19 cellular contexts compared by ENCODE assay signal in genomic region chr4:149265645-149266044, GRCh38.
DNase-seq lines count a peak whose midpoint lies in the region; ATAC-seq, FAIRE-seq and TF ChIP-seq lines count a peak whose summit lies in the region.
"Had no signal": no experiment of that assay in that cellular context is flagged by ENCODE, and none has a peak within 500 bp of the region (broad histone marks: within the 10 kb centered on the region; RNA-seq: fewer than 3 reads in every experiment).

No MANE protein-coding gene starts in this region.

- H4K91ac ChIP-seq in IMR-90 (ENCODE audit: insufficient read depth, low read depth, low read length), result no peak overlapping the region

- ATAC-seq in HepG2 (no peak), right lobe of liver (no peak), IMR-90 (ENCODE audit: low read depth) (no peak)
- ATAC-seq: CD8-positive, alpha-beta T cell had no signal

- no peak overlapping the region for H2BK5ac ChIP-seq in IMR-90 (ENCODE audit: low read depth, low read length, poor library complexity, severe bottlenecking)

- no peak overlapping the region for H3K14ac ChIP-seq in IMR-90 (replicated peaks; ENCODE audit: low read depth, low read length)

- H2AK9ac ChIP-seq in IMR-90 (replicated peaks; ENCODE audit: low read depth, low read length, poor library complexity), result no peak overlapping the region

- in situ Hi-C loops in HepG2 (cut with HindIII; ENCODE audit: extremely low pct_ligation_motif_present, low pct_unique_long_range_greater_than_20kb) (loop anchor here (10.0 to 25.0 kb wide), 2 partner anchors 278 to 1281 kb away; no protein-coding TSS in a partner anchor), IMR-90 (cut with MboI; ENCODE audit: low sequenced_read_pairs) (loop anchor here (10.0 kb wide), 1 partner anchor 271 kb away; no protein-coding TSS in a partner anchor)

- intact Hi-C loops in HepG2 (cut with micrococcal nuclease; ENCODE audit: unreplicated experiment), result no loop called here
- intact Hi-C loops in right lobe of liver (cut with DNase I), result no loop called here
- intact Hi-C loops in IMR-90 (cut with micrococcal nuclease), result loop anchor here (2.0 to 10.0 kb wide), 4 partner anchors 491 to 1331 kb away; no protein-coding TSS in a partner anchor

- no peaks in the 10 kb centered on the region for H3K9me3 ChIP-seq in HepG2 (ENCODE audit: low read length)
- no peaks in the 10 kb centered on the region for H3K9me3 ChIP-seq in right lobe of liver
- H3K9me3 ChIP-seq in IMR-90 (ENCODE audit: control insufficient read depth, insufficient read depth, low read length), result no peaks in the 10 kb centered on the region
- H3K9me3 ChIP-seq: BLaER1 treated with 17β-estradiol and CSF1 and Interleukin-3, amounts not matched to agents 10 nM and 100 nM; Caco-2 had no signal

- DNase-seq in HepG2 (ENCODE audit: low spot score) (no peak), right lobe of liver (no peak), IMR-90 (no peak), iPS-NIHi7 (ENCODE audit: extremely low spot score) (no peak), activated gamma-delta T cell (lab: John Stamatoyannopoulos, UW) (no peak)
- DNase-seq: AML-193; Caco-2; Calu3; CD4-positive, alpha-beta T cell; CD8-positive, alpha-beta T cell; DMS79 treated with DMSO at 0.1 percent for 48 hours; GF-D8 had no signal

- H3K23ac ChIP-seq in IMR-90 (ENCODE audit: low read depth, low read length), result no peak overlapping the region

- no peak overlapping the region for H2BK15ac ChIP-seq in IMR-90 (ENCODE audit: low read depth, low read length)

- no peak overlapping the region for H3K18ac ChIP-seq in IMR-90 (ENCODE audit: low read depth, low read length)

- no peak overlapping the region for H3K27ac ChIP-seq in HepG2 (ENCODE audit: extremely low read length, insufficient read depth, low read length)
- H3K27ac ChIP-seq in right lobe of liver, result no peak overlapping the region
- H3K27ac ChIP-seq in IMR-90 (ENCODE audit: insufficient read depth, low read length), result no peak overlapping the region
- H3K27ac ChIP-seq in temporal lobe (ENCODE audit: low read depth, low read length), result peak overlapping the region; percentile 14
- H3K27ac ChIP-seq: 22Rv1; BLaER1 treated with 17β-estradiol and CSF1 and Interleukin-3, amounts not matched to agents 10 nM and 100 nM; C4-2B had no signal

- H3K36me3 ChIP-seq in HepG2 (replicated peaks in 1 of 2; ENCODE audit: control insufficient read depth in 1 of 2, insufficient read depth in 2 of 2, low read length in 2 of 2) (no peaks in the 10 kb centered on the region), right lobe of liver (no peaks in the 10 kb centered on the region), IMR-90 (ENCODE audit: control insufficient read depth, insufficient read depth, low read length) (no peaks in the 10 kb centered on the region)
- H3K36me3 ChIP-seq: BLaER1 treated with 17β-estradiol and CSF1 and Interleukin-3, amounts not matched to agents 10 nM and 100 nM had no signal

- no peaks in the 10 kb centered on the region for H3K4me1 ChIP-seq in HepG2 (ENCODE audit: insufficient read depth, low read length)
- no peaks in the 10 kb centered on the region for H3K4me1 ChIP-seq in right lobe of liver
- no peaks in the 10 kb centered on the region for H3K4me1 ChIP-seq in IMR-90 (ENCODE audit: control insufficient read depth, insufficient read depth, low read length)
- H3K4me1 ChIP-seq: BLaER1 treated with 17β-estradiol and CSF1 and Interleukin-3, amounts not matched to agents 10 nM and 100 nM; Caco-2 had no signal

- POLR2A ChIA-PET in HepG2 (lab: Yijun Ruan, JAX) (no interaction called here), IMR-90 (lab: Charles Lee; ENCODE audit: unreplicated experiment) (no interaction called here)

- no peak for FAIRE-seq in HepG2 (lab: Jason Lieb, UNC)
- FAIRE-seq: D721Med, G401.6, GM12891 had no signal

- H2BK20ac ChIP-seq in IMR-90 (ENCODE audit: low read depth, low read length), result no peak overlapping the region

- BruUV-seq in HepG2 (replicated peaks; lab: Mats Ljungman, UMichigan) (no TSS peak), IMR-90 (replicated peaks; lab: Mats Ljungman, UMichigan) (no TSS peak)

- TF ChIP-seq POLR2A in HepG2 (IDR thresholded peaks at IDR 0.05; ENCODE audit: insufficient read depth in 1 of 2, low read depth in 2 of 2, low read length in 2 of 2), result no peak
- no peak for TF ChIP-seq POLR2A in right lobe of liver (IDR thresholded peaks at IDR 0.05)
- no peak for TF ChIP-seq POLR2A in IMR-90 (IDR thresholded peaks at IDR 0.05; ENCODE audit: low read depth, low read length)

- TF ChIP-seq RAD21 in HepG2 (CRISPR knock-in tag; IDR thresholded peaks at IDR 0.05) (no peak), IMR-90 (IDR thresholded peaks at IDR 0.05; ENCODE audit: low read length) (no peak)

- dilution Hi-C loops in IMR-90 (cut with HindIII; ENCODE audit: low sequenced_read_pairs, unreplicated experiment), result no loop called here

- H4K20me1 ChIP-seq in HepG2 (ENCODE audit: insufficient read depth, low read length) (no peaks in the 10 kb centered on the region), IMR-90 (ENCODE audit: insufficient read depth, low read length) (no peaks in the 10 kb centered on the region)
- H4K20me1 ChIP-seq: BLaER1 treated with 17β-estradiol and CSF1 and Interleukin-3, amounts not matched to agents 10 nM and 100 nM had no signal

- H3K9me1 ChIP-seq in IMR-90 (ENCODE audit: insufficient read depth, low read length), result no peaks in the 10 kb centered on the region

- no peaks in the 10 kb centered on the region for H3K27me3 ChIP-seq in HepG2 (ENCODE audit: control insufficient read depth in 1 of 2, insufficient read depth in 2 of 2, low read length in 2 of 2)
- no peaks in the 10 kb centered on the region for H3K27me3 ChIP-seq in right lobe of liver
- no peaks in the 10 kb centered on the region for H3K27me3 ChIP-seq in IMR-90 (ENCODE audit: control insufficient read depth, insufficient read depth, low read length)
- H3K27me3 ChIP-seq: BLaER1 treated with 17β-estradiol and CSF1 and Interleukin-3, amounts not matched to agents 10 nM and 100 nM had no signal

- no peak overlapping the region for H4K5ac ChIP-seq in IMR-90 (ENCODE audit: low read depth, low read length)

- no peak overlapping the region for H3K4ac ChIP-seq in IMR-90 (ENCODE audit: low read depth, low read length)

- TF ChIP-seq CTCF in HepG2 (CRISPR knock-in tag; IDR thresholded peaks at IDR 0.05), result no peak
- TF ChIP-seq CTCF in right lobe of liver (IDR thresholded peaks at IDR 0.05), result no peak
- TF ChIP-seq CTCF in IMR-90 (conservative IDR thresholded peaks at IDR 0.05; ENCODE audit: low read depth, low read length), result no peak

- no peak overlapping the region for H4K8ac ChIP-seq in IMR-90 (ENCODE audit: low read depth in 2 of 2, low read length in 2 of 2)

- TF ChIP-seq EP300 in HepG2 (IDR thresholded peaks at IDR 0.05; ENCODE audit: low read depth in 2 of 2, low read length in 2 of 2) (no peak), HepG2 (CRISPR knock-in tag; IDR thresholded peaks at IDR 0.05; ENCODE audit: borderline replicate concordance) (no peak)

- H3K79me2 ChIP-seq in HepG2 (ENCODE audit: insufficient read depth, low read length), result no peaks in the 10 kb centered on the region

- no peak overlapping the region for H2BK120ac ChIP-seq in IMR-90 (ENCODE audit: low read depth, low read length)

- H2AFZ ChIP-seq in HepG2 (ENCODE audit: low read length) (no peak overlapping the region), IMR-90 (replicated peaks; ENCODE audit: low read length, poor library complexity) (no peak overlapping the region)

- H3K4me3 ChIP-seq in HepG2 (replicated peaks in 1 of 3; ENCODE audit: insufficient read depth in 1 of 3, low read depth in 2 of 3, low read length in 3 of 3) (no peak overlapping the region), right lobe of liver (no peak overlapping the region), IMR-90 (ENCODE audit: insufficient read depth, low read depth, low read length) (no peak overlapping the region)
- H3K4me3 ChIP-seq: BLaER1 treated with 17β-estradiol and CSF1 and Interleukin-3, amounts not matched to agents 10 nM and 100 nM had no signal

- WGBS in HepG2 (ENCODE audit: low lambda C conversion rate), result 3% methylated on average over 3 of the region's 3 CpGs
- WGBS in right lobe of liver (ENCODE audit: insufficient coverage, low coverage, low lambda C conversion rate, missing lambda C conversion rate), result 75% methylated on average over 3 of the region's 3 CpGs
- WGBS in IMR-90 (ENCODE audit: extremely low coverage in 2 of 2, insufficient read length in 1 of 2), 2 experiments, result no CpG with 5 or more reads among the region's 3 CpGs

- no peak overlapping the region for H3K56ac ChIP-seq in IMR-90 (ENCODE audit: extremely low read depth, insufficient read depth, low read length)

- CTCF ChIA-PET in HepG2 (lab: Yijun Ruan, JAX; ENCODE audit: low intra/inter-chr PET ratio, low total read pairs), result no interaction called here
- CTCF ChIA-PET in IMR-90 (lab: Yijun Ruan, JAX), result no interaction called here

- H3K9ac ChIP-seq in HepG2 (ENCODE audit: insufficient read depth, low read depth, low read length), result no peak overlapping the region
- H3K9ac ChIP-seq in IMR-90 (ENCODE audit: low read depth, low read length), result no peak overlapping the region
- H3K9ac ChIP-seq: BLaER1 treated with 17β-estradiol and CSF1 and Interleukin-3, amounts not matched to agents 10 nM and 100 nM had no signal

- H2AK5ac ChIP-seq in IMR-90 (ENCODE audit: low read depth, low read length), result no peak overlapping the region

- H3K4me2 ChIP-seq in HepG2 (ENCODE audit: low read depth, low read length) (no peak overlapping the region), IMR-90 (ENCODE audit: low read depth, low read length) (no peak overlapping the region)
- H3K4me2 ChIP-seq: BLaER1 treated with 17β-estradiol and CSF1 and Interleukin-3, amounts not matched to agents 10 nM and 100 nM had no signal

- no peaks in the 10 kb centered on the region for H3K79me1 ChIP-seq in IMR-90 (ENCODE audit: low read depth in 1 of 2, low read length in 2 of 2)

TF ChIP-seq in HepG2, 621 proteins besides CTCF, POLR2A, EP300 and RAD21:
- TF ChIP-seq MAFF (IDR thresholded peaks at IDR 0.05; ENCODE audit: low read depth, low read length) (0 out of 2 replicates have a peak, but pooled peaks have one; percentile 29), HDAC2 (CRISPR knock-in tag; IDR thresholded peaks at IDR 0.05) (no peak), MAFK (conservative IDR thresholded peaks at IDR 0.05 in 1 of 2, IDR thresholded peaks at IDR 0.05 in 1 of 2; ENCODE audit: low read length in 2 of 2) (peak; percentile 3 to 52; a peak in 2 of 4 replicates)
TF ChIP-seq in HepG2: peak in this region for 2.

TF ChIP-seq in IMR-90, 13 proteins besides CTCF, POLR2A, EP300 and RAD21 (continues in another document):
- TF ChIP-seq RFX5 (IDR thresholded peaks at IDR 0.05; ENCODE audit: low read depth, low read length) (no peak), SMC3 (IDR thresholded peaks at IDR 0.05; ENCODE audit: low read depth, low read length) (no peak), RCOR1 (IDR thresholded peaks at IDR 0.05; ENCODE audit: insufficient replicate concordance, low read length) (no peak), MAFK (IDR thresholded peaks at IDR 0.05; ENCODE audit: low read depth, low read length) (peak; percentile 49), MAZ (IDR thresholded peaks at IDR 0.05; ENCODE audit: borderline replicate concordance, low read depth, low read length) (no peak)
